ENCODE assay signal across 8 cellular contexts in genomic region chr11:33773399-33774355, GRCh38. TPM values are rescaled to one million over a fixed set of nuclear protein-coding genes. Genes with fewer than 3 reads are reported as not detected.
DNase-seq lines count a peak whose midpoint lies in the region; ATAC-seq and TF ChIP-seq lines count a peak whose summit lies in the region.

No MANE protein-coding gene starts in this region.

- H2BK12ac ChIP-seq in trophoblast cell (ENCODE audit: low read length): peak overlapping the region; percentile 11

- DNase-seq in NCI-H82 (lab: John Stamatoyannopoulos, UW) (peak; percentile 20), NCI-H82 treated with DMSO at 0.1 percent for 48 hours (lab: John Stamatoyannopoulos, UW; ENCODE audit: unreplicated experiment) (no peak), cardiac muscle cell (ENCODE audit: low read depth in 1 of 2, low spot score in 1 of 2) (peak in 1 of 2 donors; percentile 39), trophoblast cell (peak; percentile 17 to 48), D341Med (ENCODE audit: low spot score) (no peak)
- DNase-seq in activated naive CD4-positive, alpha-beta T cell treated with anti-CD3 and anti-CD28 coated beads, Interleukin-2, amount 50 U/mL, for 16 hours: peak; percentile 28

- peaks cover 4% of the 10 kb centered on the region; the same call in 1 of the 2 replicates for H3K36me3 ChIP-seq in OCI-LY1 (ENCODE audit: insufficient read depth, low read length)
- peaks cover 1% of the 10 kb centered on the region for H3K36me3 ChIP-seq in cardiac muscle cell
- peaks cover 0 to 2% of the 10 kb centered on the region in 2 experiments for H3K36me3 ChIP-seq in trophoblast cell (ENCODE audit: control insufficient read depth in 1 of 2, insufficient read depth in 2 of 2, low read length in 2 of 2)

- peak overlapping the region; percentile 12 for H2BK5ac ChIP-seq in trophoblast cell (ENCODE audit: low read depth, low read length, poor library complexity)

- H4K12ac ChIP-seq in trophoblast cell (ENCODE audit: low read depth, low read length): peak overlapping the region; percentile 87

- peaks cover 10% of the 10 kb centered on the region for H3K79me1 ChIP-seq in trophoblast cell (ENCODE audit: low read length)

- H2AFZ ChIP-seq in OCI-LY1 (ENCODE audit: low read length): no peak overlapping the region
- peak overlapping the region; percentile 87 for H2AFZ ChIP-seq in trophoblast cell (ENCODE audit: insufficient read depth, low read length, poor library complexity)

- H3K9ac ChIP-seq in OCI-LY1 (ENCODE audit: low read length) (peak overlapping the region; percentile 77), trophoblast cell (ENCODE audit: low read length) (peak overlapping the region; percentile 87)

- H3K4me3 ChIP-seq in OCI-LY1 (ENCODE audit: low read depth, low read length, poor library complexity, severe bottlenecking): peak overlapping the region; percentile 93
- H3K4me3 ChIP-seq in cardiac muscle cell: peak overlapping the region; percentile 88
- H3K4me3 ChIP-seq in trophoblast cell (ENCODE audit: low read depth, low read length): peak overlapping the region; percentile 92

- H3K4me2 ChIP-seq in OCI-LY1 (ENCODE audit: low read length): peak overlapping the region; percentile 79
- peak overlapping the region; percentile 97 for H3K4me2 ChIP-seq in trophoblast cell (ENCODE audit: low read length)

- peak overlapping the region; percentile 94 for H3K4ac ChIP-seq in trophoblast cell (ENCODE audit: low read depth, low read length)

- H4K20me1 ChIP-seq in OCI-LY1 (ENCODE audit: insufficient read depth, low read length): no peaks in the 10 kb centered on the region

- H2AK5ac ChIP-seq in trophoblast cell (ENCODE audit: low read length): peak overlapping the region; percentile 12

- no CpG with 5 or more reads among the region's 53 CpGs for WGBS in trophoblast cell (ENCODE audit: extremely low coverage, insufficient coverage, insufficient read length)

- TF ChIP-seq CTCF in OCI-LY1 (IDR thresholded peaks at IDR 0.05; ENCODE audit: low read length) (no peak), cardiac muscle cell (IDR thresholded peaks at IDR 0.05; ENCODE audit: low read depth, low read length) (no peak)

- peak overlapping the region; percentile 79 for H4K8ac ChIP-seq in trophoblast cell (ENCODE audit: low read depth, low read length)

- no peaks in the 10 kb centered on the region for H3K27me3 ChIP-seq in OCI-LY1 (ENCODE audit: insufficient read depth, low read length)
- H3K27me3 ChIP-seq in cardiac muscle cell: peaks cover 23% of the 10 kb centered on the region
- no peaks in the 10 kb centered on the region for H3K27me3 ChIP-seq in trophoblast cell (ENCODE audit: insufficient read depth, low read length)

- H3K9me3 ChIP-seq in OCI-LY1 (ENCODE audit: low read length) (no peaks in the 10 kb centered on the region), cardiac muscle cell (ENCODE audit: low read depth) (no peaks in the 10 kb centered on the region), trophoblast cell (ENCODE audit: insufficient read depth, low read depth, low read length) (no peaks in the 10 kb centered on the region)

- peak overlapping the region; percentile 81 for H3K18ac ChIP-seq in trophoblast cell (ENCODE audit: low read length)

- H3K23ac ChIP-seq in trophoblast cell (ENCODE audit: low read length): no peak overlapping the region

- H3K79me2 ChIP-seq in OCI-LY1 (ENCODE audit: insufficient read depth, low read length) (no peaks in the 10 kb centered on the region), trophoblast cell (ENCODE audit: control insufficient read depth, insufficient read depth, low read length, poor library complexity) (peaks cover 6% of the 10 kb centered on the region)

- no peaks in the 10 kb centered on the region for H3F3A ChIP-seq in OCI-LY1 (ENCODE audit: insufficient read depth, low read length)

- H2BK120ac ChIP-seq in trophoblast cell (ENCODE audit: insufficient read depth, low read length, poor library complexity): peak overlapping the region; percentile 25

- H3K27ac ChIP-seq in OCI-LY1 (ENCODE audit: low read depth, low read length, poor library complexity, severe bottlenecking) (no peak overlapping the region), cardiac muscle cell (peak overlapping the region; percentile 19), trophoblast cell (ENCODE audit: low read depth, low read length) (no peak overlapping the region)

- H3K9me2 ChIP-seq in OCI-LY1 (ENCODE audit: low read depth, low read length): no peaks in the 10 kb centered on the region

- peak; percentile 36 for ATAC-seq in HG02884 (IDR thresholded peaks at IDR 0.05; ENCODE audit: unreplicated experiment)

- peak overlapping the region; percentile 70 for H4K91ac ChIP-seq in trophoblast cell (ENCODE audit: low read depth, low read length)

- H3K14ac ChIP-seq in trophoblast cell (ENCODE audit: low read length): peak overlapping the region; percentile 77

- H3K4me1 ChIP-seq in OCI-LY1 (ENCODE audit: insufficient read depth, low read length, severe bottlenecking) (peaks cover 44% of the 10 kb centered on the region), cardiac muscle cell (ENCODE audit: low read depth) (peaks cover 17% of the 10 kb centered on the region), trophoblast cell (ENCODE audit: control insufficient read depth in 1 of 2, insufficient read depth in 2 of 2, low read length in 2 of 2) (peaks cover 7 to 14% of the 10 kb centered on the region in 2 experiments)

RNA-seq across cellular contexts. Expression of gene FBXO3, which starts 0.6 kb away (rescaled TPM):
- 36.1 and 38.2 TPM in 2 replicates for total RNA-seq in cardiac muscle cell
- 31.1 and 34.4 TPM in 2 replicates for polyA plus RNA-seq in cardiac muscle cell
- 22.2 and 22.5 TPM in 2 replicates for polyA plus RNA-seq in trophoblast cell (2013)

RNA-seq across cellular contexts. Expression of gene CD59, which starts 37.5 kb away (rescaled TPM):
- total RNA-seq in cardiac muscle cell: 60.6 and 61.1 TPM in 2 replicates
- 97.1 and 108 TPM in 2 replicates for polyA plus RNA-seq in cardiac muscle cell
- polyA plus RNA-seq in trophoblast cell (2013): 205 and 208 TPM in 2 replicates

Comparison
In these comparisons a context has a peak if more than half of its experiments do, and no peak if none do; other contexts are left out.
1. DNase-seq: peak in NCI-H82 (single experiment), activated naive CD4-positive, alpha-beta T cell treated with anti-CD3 and anti-CD28 coated beads, Interleukin-2, amount 50 U/mL, for 16 hours (single experiment) and trophoblast cell (2 of 2); none in NCI-H82 treated with DMSO at 0.1 percent for 48 hours (single experiment) and D341Med (single experiment).
2. Peak in every context shown above with its lines, with median percentiles within 50 percentile points of each other: H3K4me3 ChIP-seq.